In the genomic region with DNA sequence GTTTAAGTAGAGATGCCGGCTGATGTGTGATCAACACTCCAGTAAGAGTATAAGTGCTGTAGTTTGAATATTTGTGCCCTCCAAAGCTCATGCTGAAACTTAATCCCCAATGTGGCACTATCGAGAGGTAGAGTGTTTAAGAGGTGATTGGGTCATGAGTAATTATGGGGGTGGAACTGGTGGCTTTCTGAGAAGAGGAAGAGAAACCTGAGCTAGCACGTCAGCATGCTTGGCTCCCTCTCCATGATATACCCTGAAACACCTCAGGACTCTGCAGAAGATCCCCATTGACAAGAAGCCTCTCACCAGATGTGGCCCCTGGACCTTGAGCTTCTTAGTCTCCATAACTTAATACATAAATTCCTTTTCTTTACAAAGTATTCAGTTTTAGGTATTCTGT, we compare ENCODE assay signal across 9 cellular contexts.
DNase-seq lines count a peak whose midpoint lies in the region; ATAC-seq and TF ChIP-seq lines count a peak whose summit lies in the region.
"Had no signal": no experiment of that assay in that cellular context is flagged by ENCODE, and none has a peak within 500 bp of the region (broad histone marks: within the 10 kb centered on the region; RNA-seq: fewer than 3 reads in every experiment).

No MANE protein-coding gene starts in this region.

- in situ Hi-C loops in KBM-7 (cut with MboI; ENCODE audit: low pct_unique_long_range_greater_than_20kb, low sequenced_read_pairs), result no loop called here

- H3K4me1 ChIP-seq in parathyroid adenoma, result peaks cover 19% of the 10 kb centered on the region
- no peaks in the 10 kb centered on the region for H3K4me1 ChIP-seq in hepatocyte (ENCODE audit: insufficient read depth)

- H3K36me3 ChIP-seq in parathyroid adenoma (ENCODE audit: control insufficient read depth, insufficient read depth, low read length), result no peaks in the 10 kb centered on the region
- no peaks in the 10 kb centered on the region for H3K36me3 ChIP-seq in hepatocyte (replicated peaks; ENCODE audit: insufficient read depth, low read depth)

- TF ChIP-seq CTCF in parathyroid adenoma (IDR thresholded peaks at IDR 0.05), result no peak
- TF ChIP-seq CTCF in hepatocyte (IDR thresholded peaks at IDR 0.05; ENCODE audit: poor library complexity), result no peak

- H3K9me3 ChIP-seq in parathyroid adenoma (ENCODE audit: control insufficient read depth, low read length) (no peaks in the 10 kb centered on the region), hepatocyte (ENCODE audit: low read depth) (no peaks in the 10 kb centered on the region)

- WGBS in hepatocyte (ENCODE audit: low lambda C conversion rate, missing lambda C conversion rate), result 78% methylated on average over 3 of the region's 3 CpGs

- H3K4me3 ChIP-seq in parathyroid adenoma (ENCODE audit: low read depth, low read length) (no peak overlapping the region), hepatocyte (no peak overlapping the region)

- DNase-seq in DMS53 (lab: John Stamatoyannopoulos, UW) (peak; percentile 6), DMS53 treated with DMSO at 0.1 percent for 48 hours (lab: John Stamatoyannopoulos, UW; ENCODE audit: unreplicated experiment) (no peak), KBM-7 (peak; percentile 35), GM19240 (ENCODE audit: insufficient read length, low spot score) (no peak), hepatocyte (ENCODE audit: low spot score) (no peak), inferior parietal cortex (ENCODE audit: extremely low spot score) (no peak)

- no peaks in the 10 kb centered on the region for H3K79me2 ChIP-seq in parathyroid adenoma
- no peaks in the 10 kb centered on the region for H3K79me2 ChIP-seq in hepatocyte

- H3K9ac ChIP-seq in parathyroid adenoma, result no peak overlapping the region

- ATAC-seq in HG02798 (IDR thresholded peaks at IDR 0.05; ENCODE audit: poor library complexity, unreplicated experiment), result peak; percentile 98

- H3K27me3 ChIP-seq in parathyroid adenoma (ENCODE audit: control insufficient read depth, insufficient read depth, low read length) (no peaks in the 10 kb centered on the region), hepatocyte (no peaks in the 10 kb centered on the region)

- no peaks in the 10 kb centered on the region for H3K9me2 ChIP-seq in hepatocyte (replicated peaks; ENCODE audit: insufficient read depth)

- H3K4me2 ChIP-seq in parathyroid adenoma (ENCODE audit: low read length), result no peak overlapping the region
- no peak overlapping the region for H3K4me2 ChIP-seq in hepatocyte

- H4K20me1 ChIP-seq in hepatocyte (ENCODE audit: insufficient read depth, poor library complexity, severe bottlenecking), result no peaks in the 10 kb centered on the region

- H3K27ac ChIP-seq in parathyroid adenoma (peak overlapping the region; percentile 34), hepatocyte (no peak overlapping the region)
- H3K27ac ChIP-seq: 22Rv1 had no signal

- H2AFZ ChIP-seq in parathyroid adenoma, result peak overlapping the region; percentile 24
- no peak overlapping the region for H2AFZ ChIP-seq in hepatocyte

Comparison
In these comparisons a context has a peak if more than half of its experiments do, and no peak if none do; other contexts are left out.
1. DNase-seq: peak in DMS53 (single experiment) and KBM-7 (single experiment); none in DMS53 treated with DMSO at 0.1 percent for 48 hours (single experiment), GM19240 (single experiment), hepatocyte (single experiment) and inferior parietal cortex (single experiment).